ENCODE assay signal across 9 cellular contexts in the genomic region with DNA sequence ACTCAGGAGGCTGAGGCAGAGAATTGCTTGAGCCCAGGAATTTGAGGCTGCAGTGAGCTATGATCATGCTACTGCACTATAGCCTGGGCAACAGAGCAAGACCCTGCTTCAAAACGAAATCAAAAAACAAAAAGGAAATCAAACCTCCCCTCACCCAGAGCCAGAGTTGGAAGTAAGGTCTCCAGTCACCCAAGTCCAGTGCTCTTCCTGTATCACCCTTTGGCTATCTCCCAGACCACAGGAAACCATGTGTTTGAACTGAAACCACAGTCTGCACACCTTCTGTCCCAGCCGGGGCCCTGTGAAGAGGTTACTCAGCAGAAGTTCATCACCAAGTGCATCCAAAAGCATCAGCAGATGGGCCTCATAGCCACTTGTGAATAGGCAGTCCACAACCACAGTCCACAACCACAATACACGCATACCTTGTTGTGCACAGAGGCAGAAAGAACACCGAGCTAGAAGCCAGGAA. TPM values are rescaled to one million over a fixed set of nuclear protein-coding genes. Genes with fewer than 3 reads are reported as not detected.
DNase-seq lines count a peak whose midpoint lies in the region; ATAC-seq and TF ChIP-seq lines count a peak whose summit lies in the region.
"Had no signal": no experiment of that assay in that cellular context is flagged by ENCODE, and none has a peak within 500 bp of the region (broad histone marks: within the 10 kb centered on the region; RNA-seq: fewer than 3 reads in every experiment).

No MANE protein-coding gene starts in this region.

- H3K27me3 ChIP-seq in DND-41 (ENCODE audit: insufficient read depth, low read length, poor library complexity) (no peaks in the 10 kb centered on the region), upper lobe of right lung (no peaks in the 10 kb centered on the region), neuronal stem cell (ENCODE audit: control insufficient read depth in 3 of 3, insufficient read depth in 3 of 3, low read depth in 1 of 3, low read length in 3 of 3) (no peaks in the 10 kb centered on the region)

- no peak overlapping the region for H2AK5ac ChIP-seq in neuronal stem cell (ENCODE audit: low read depth, low read length)

- peak; percentile 29 for DNase-seq in DND-41
- DNase-seq in kidney tubule cell (ENCODE audit: low spot score), result peak; percentile 97
- DNase-seq in upper lobe of right lung, result no peak
- DNase-seq in Ammon's horn (ENCODE audit: low spot score), result no peak
- no peak for DNase-seq in neuronal stem cell (ENCODE audit: low spot score)
- DNase-seq in KG1 (lab: John Stamatoyannopoulos, UW), result no peak

- H3K9me3 ChIP-seq in DND-41 (ENCODE audit: insufficient read depth, low read length, severe bottlenecking), result no peaks in the 10 kb centered on the region
- H3K9me3 ChIP-seq in upper lobe of right lung, result no peaks in the 10 kb centered on the region
- H3K9me3 ChIP-seq in neuronal stem cell (replicated peaks in 1 of 2; ENCODE audit: control insufficient read depth in 2 of 2, insufficient read depth in 1 of 2, low read depth in 1 of 2, low read length in 2 of 2), result peaks cover 1 to 3% of the 10 kb centered on the region in 2 donors

- no peak overlapping the region for H2BK120ac ChIP-seq in neuronal stem cell (ENCODE audit: low read depth, low read length)

- no peak overlapping the region for H3K4ac ChIP-seq in neuronal stem cell (ENCODE audit: low read length)

- peak overlapping the region; percentile 84 to 99 (median 91) for H3K27ac Mint-ChIP-seq in IgD-negative memory B cell
- H3K27ac Mint-ChIP-seq in activated T-helper 17 cell treated with anti-CD3 and anti-CD28 coated beads, Interleukin-2, amount 50 U/mL, for 72 hours, result peak overlapping the region; percentile 81

- H3K9ac ChIP-seq in DND-41 (ENCODE audit: low read depth, low read length), result no peak overlapping the region
- H3K9ac ChIP-seq in neuronal stem cell (ENCODE audit: low read depth, low read length, poor library complexity), result no peak overlapping the region

- H2BK12ac ChIP-seq in neuronal stem cell (ENCODE audit: low read length), result no peak overlapping the region

- H3K4me3 ChIP-seq in DND-41 (ENCODE audit: low read depth in 1 of 2, low read length in 2 of 2) (no peak overlapping the region), upper lobe of right lung (peak overlapping the region; percentile 96), neuronal stem cell (ENCODE audit: low read length in 2 of 2) (no peak overlapping the region)
- H3K4me3 ChIP-seq: lung had no signal

- H3K4me1 ChIP-seq in DND-41 (ENCODE audit: insufficient read depth, low read length) (peaks cover 64% of the 10 kb centered on the region), upper lobe of right lung (peaks cover 79% of the 10 kb centered on the region), neuronal stem cell (ENCODE audit: control insufficient read depth in 2 of 2, insufficient read depth in 1 of 2, low read depth in 1 of 2, low read length in 2 of 2) (peaks cover 9 to 17% of the 10 kb centered on the region in 2 donors)

- ATAC-seq in DND-41 (ENCODE audit: insufficient read depth, low read depth) (no peak), upper lobe of right lung (no peak)
- peak; percentile 19 for ATAC-seq in activated T-helper 17 cell treated with anti-CD3 and anti-CD28 coated beads, Interleukin-2, amount 50 U/mL, for 72 hours (replicated peaks)

- H3K36me3 Mint-ChIP-seq in IgD-negative memory B cell, result peaks cover 14% of the 10 kb centered on the region
- H3K36me3 Mint-ChIP-seq in activated T-helper 17 cell treated with anti-CD3 and anti-CD28 coated beads, Interleukin-2, amount 50 U/mL, for 72 hours (ENCODE audit: low read depth), result peaks cover 86% of the 10 kb centered on the region

- no CpG with 5 or more reads among the region's 4 CpGs for WGBS in neuronal stem cell (ENCODE audit: extremely low coverage in 2 of 2, insufficient read length in 2 of 2, insufficient replicate concordance in 1 of 2), 2 donors

- no peak overlapping the region for H4K8ac ChIP-seq in neuronal stem cell (ENCODE audit: low read depth, low read length)

- H3K79me2 ChIP-seq in DND-41 (ENCODE audit: insufficient read depth, low read length), result peaks cover 93% of the 10 kb centered on the region

- no peaks in the 10 kb centered on the region for H3K27me3 Mint-ChIP-seq in IgD-negative memory B cell
- H3K27me3 Mint-ChIP-seq in activated T-helper 17 cell treated with anti-CD3 and anti-CD28 coated beads, Interleukin-2, amount 50 U/mL, for 72 hours, result no peaks in the 10 kb centered on the region

- no peaks in the 10 kb centered on the region for H3K9me3 Mint-ChIP-seq in IgD-negative memory B cell
- no peaks in the 10 kb centered on the region for H3K9me3 Mint-ChIP-seq in activated T-helper 17 cell treated with anti-CD3 and anti-CD28 coated beads, Interleukin-2, amount 50 U/mL, for 72 hours

- H3K14ac ChIP-seq in neuronal stem cell (ENCODE audit: low read length), result no peak overlapping the region

- H2BK15ac ChIP-seq in neuronal stem cell (ENCODE audit: low read length), result no peak overlapping the region

- peak overlapping the region; percentile 63 to 89 (median 80) for H3K4me3 Mint-ChIP-seq in IgD-negative memory B cell
- H3K4me3 Mint-ChIP-seq in activated T-helper 17 cell treated with anti-CD3 and anti-CD28 coated beads, Interleukin-2, amount 50 U/mL, for 72 hours, result peak overlapping the region; percentile 100

- H4K20me1 ChIP-seq in DND-41 (ENCODE audit: insufficient read depth, low read length), result peaks cover 76% of the 10 kb centered on the region

- intact Hi-C loops in upper lobe of right lung (cut with DNase I), result loop anchor here (10.0 kb wide), 1 partner anchor 48 kb away; no protein-coding TSS in a partner anchor

- peaks cover 11% of the 10 kb centered on the region for H3K79me1 ChIP-seq in neuronal stem cell (ENCODE audit: low read depth, low read length)

- H3K23ac ChIP-seq in neuronal stem cell (ENCODE audit: low read depth, low read length, poor library complexity), result no peak overlapping the region

- no peak overlapping the region for H2BK5ac ChIP-seq in neuronal stem cell (ENCODE audit: low read length)

- H3K27ac ChIP-seq in DND-41 (ENCODE audit: low read length), result peak overlapping the region; percentile 42; the same call in 1 of the 2 replicates
- H3K27ac ChIP-seq in upper lobe of right lung, result peak overlapping the region; percentile 96
- no peak overlapping the region for H3K27ac ChIP-seq in neuronal stem cell (replicated peaks; ENCODE audit: low read length)

- peaks cover 43% of the 10 kb centered on the region for H3K36me3 ChIP-seq in DND-41 (ENCODE audit: insufficient read depth, low read length)
- H3K36me3 ChIP-seq in upper lobe of right lung, result peaks cover 29% of the 10 kb centered on the region
- H3K36me3 ChIP-seq in neuronal stem cell (replicated peaks in 1 of 2; ENCODE audit: control insufficient read depth in 2 of 2, insufficient read depth in 2 of 2, low read length in 2 of 2), result peaks cover 5 to 29% of the 10 kb centered on the region in 2 donors

- H4K91ac ChIP-seq in neuronal stem cell (ENCODE audit: low read depth, low read length, poor library complexity), result no peak overlapping the region

- peaks cover 45 to 53% (median 49%) of the 10 kb centered on the region in 3 donors for H3K4me1 Mint-ChIP-seq in IgD-negative memory B cell
- peaks cover 30% of the 10 kb centered on the region for H3K4me1 Mint-ChIP-seq in activated T-helper 17 cell treated with anti-CD3 and anti-CD28 coated beads, Interleukin-2, amount 50 U/mL, for 72 hours

- H3K4me2 ChIP-seq in DND-41 (ENCODE audit: insufficient read depth, low read length), result no peak overlapping the region
- no peak overlapping the region for H3K4me2 ChIP-seq in neuronal stem cell (ENCODE audit: insufficient read depth, low read length, poor library complexity, severe bottlenecking)

- H2AFZ ChIP-seq in DND-41 (ENCODE audit: low read depth, low read length) (no peak overlapping the region), neuronal stem cell (ENCODE audit: low read length) (no peak overlapping the region)

- H3K18ac ChIP-seq in neuronal stem cell (ENCODE audit: low read length), result no peak overlapping the region

- TF ChIP-seq CTCF in DND-41 (IDR thresholded peaks at IDR 0.05; ENCODE audit: borderline replicate concordance, extremely low read depth, low read length, poor library complexity, severe bottlenecking) (no peak), upper lobe of right lung (IDR thresholded peaks at IDR 0.05) (no peak)

RNA-seq across cellular contexts. Expression of a gene that starts 4.6 kb away (rescaled TPM):
- 231 TPM for polyA plus RNA-seq in IgD-negative memory B cell
- 100 to 1,000 TPM; 782 to 800 TPM for total RNA-seq in activated T-helper 17 cell treated with anti-CD3 and anti-CD28 coated beads, Interleukin-2, amount 50 U/mL, for 72 hours
- total RNA-seq in upper lobe of right lung, result 842 TPM
- polyA plus RNA-seq in neuronal stem cell (2013, experiment 1 of 2), result 60.4 TPM
- polyA plus RNA-seq in neuronal stem cell (2013, experiment 2 of 2), result 59.3 TPM

Comparison
In these comparisons a context has a peak if more than half of its experiments do, and no peak if none do; other contexts are left out.
1. DNase-seq: peak in DND-41 (single experiment) and kidney tubule cell (single experiment); none in upper lobe of right lung (single experiment), Ammon's horn (single experiment), neuronal stem cell (single experiment) and KG1 (single experiment).